16 cellular contexts compared by ENCODE assay signal in genomic region chr22:24514241-24515024, GRCh38. TPM values are rescaled to one million over a fixed set of nuclear protein-coding genes. Genes with fewer than 3 reads are reported as not detected.
A peak's percentile ranks its signal among the peaks of the same experiment; 100 is the strongest.
DNase-seq lines count a peak whose midpoint lies in the region; ATAC-seq, FAIRE-seq and TF ChIP-seq lines count a peak whose summit lies in the region.
"Had no signal": no experiment of that assay in that cellular context is flagged by ENCODE, and none has a peak within 500 bp of the region (broad histone marks: within the 10 kb centered on the region; RNA-seq: fewer than 3 reads in every experiment).

No MANE protein-coding gene starts in this region.

- TF ChIP-seq POLR2A in H1 (IDR thresholded peaks at IDR 0.05; ENCODE audit: control extremely low read depth in 1 of 2, low read depth in 2 of 2, low read length in 2 of 2) (no peak), transverse colon (IDR thresholded peaks at IDR 0.05) (no peak), uterus (IDR thresholded peaks at IDR 0.05) (no peak)

- no peaks in the 10 kb centered on the region for H3K36me3 Mint-ChIP-seq in T-helper 2 cell treated with Interferon-gamma antibody and Interleukin-4, amounts not matched to agents 5 μg/mL and 100 μg/mL, for 36 hours (ENCODE audit: low read depth)
- H3K36me3 Mint-ChIP-seq: activated naive CD8-positive, alpha-beta T cell treated with anti-CD3 and anti-CD28 coated beads for 36 hours had no signal

- no peaks in the 10 kb centered on the region for H3K9me3 ChIP-seq in H1 (ENCODE audit: insufficient read depth in 2 of 2, low read depth in 1 of 2, low read length in 1 of 2)
- no peaks in the 10 kb centered on the region for H3K9me3 ChIP-seq in transverse colon
- H3K9me3 ChIP-seq in uterus = no peaks in the 10 kb centered on the region

- no peak for FAIRE-seq in H1 (lab: Jason Lieb, UNC)

- H3K79me1 ChIP-seq in H1 (ENCODE audit: low read depth, low read length) = no peaks in the 10 kb centered on the region

- no peaks in the 10 kb centered on the region for H3K36me3 ChIP-seq in H1 (ENCODE audit: control insufficient read depth in 2 of 4, insufficient read depth in 4 of 4, low read length in 3 of 4)
- no peaks in the 10 kb centered on the region for H3K36me3 ChIP-seq in transverse colon
- H3K36me3 ChIP-seq in uterus = no peaks in the 10 kb centered on the region
- H3K36me3 ChIP-seq: cardiac muscle cell had no signal

- peaks cover 4% of the 10 kb centered on the region for H3K27me3 Mint-ChIP-seq in T-helper 2 cell treated with Interferon-gamma antibody and Interleukin-4, amounts not matched to agents 5 μg/mL and 100 μg/mL, for 36 hours (ENCODE audit: low read depth)

- no peak overlapping the region for H3K14ac ChIP-seq in H1 (ENCODE audit: insufficient read length)

- WGBS in H1 (ENCODE audit: extremely low coverage in 1 of 2, insufficient coverage in 1 of 2, insufficient read length in 1 of 2, insufficient replicate concordance in 2 of 2, low coverage in 1 of 2, low lambda C conversion rate in 2 of 2, missing lambda C conversion rate in 1 of 2), 2 experiments = 91% methylated on average over 14 of the region's 14 CpGs; no CpG with 5 or more reads in 1 of the 2 experiments
- WGBS in transverse colon (ENCODE audit: low coverage in 1 of 2), 2 donors = 60% methylated on average over 14 of the region's 14 CpGs; no CpG with 5 or more reads in 1 of the 2 donors

- peak overlapping the region; percentile 31; the same call in 1 of the 2 replicates for H2BK12ac ChIP-seq in H1 (ENCODE audit: low read depth, low read length)

- no peaks in the 10 kb centered on the region for H3K27me3 ChIP-seq in H1 (replicated peaks in 1 of 4; ENCODE audit: control insufficient read depth in 3 of 4, extremely low read depth in 1 of 4, insufficient read depth in 3 of 4, low read length in 3 of 4)
- no peaks in the 10 kb centered on the region for H3K27me3 ChIP-seq in transverse colon
- no peaks in the 10 kb centered on the region for H3K27me3 ChIP-seq in uterus
- H3K27me3 ChIP-seq: cardiac muscle cell had no signal

- H4K91ac ChIP-seq in H1 (replicated peaks; ENCODE audit: insufficient read length, low read length) = no peak overlapping the region

- no peaks in the 10 kb centered on the region; the same call in 1 of the 2 replicates for H3K23me2 ChIP-seq in H1 (ENCODE audit: low read depth, low read length)

- H3K4ac ChIP-seq in H1 (replicated peaks; ENCODE audit: insufficient read length, low read depth, low read length) = no peak overlapping the region

- H3K27ac Mint-ChIP-seq in T-helper 2 cell treated with Interferon-gamma antibody and Interleukin-4, amounts not matched to agents 5 μg/mL and 100 μg/mL, for 36 hours = no peak overlapping the region
- H3K27ac Mint-ChIP-seq: activated naive CD8-positive, alpha-beta T cell treated with anti-CD3 and anti-CD28 coated beads for 36 hours had no signal

- no peaks in the 10 kb centered on the region for H4K20me1 ChIP-seq in H1 (replicated peaks in 1 of 2; ENCODE audit: control insufficient read depth in 1 of 2, insufficient read depth in 2 of 2, low read length in 2 of 2)

- no peak overlapping the region for H2AFZ ChIP-seq in H1 (ENCODE audit: low read length)
- H2AFZ ChIP-seq: PC-9 had no signal

- TF ChIP-seq EP300 in H1 (IDR thresholded peaks at IDR 0.05; ENCODE audit: borderline replicate concordance in 1 of 2, low read depth in 2 of 2, low read length in 2 of 2) (no peak), transverse colon (IDR thresholded peaks at IDR 0.05; ENCODE audit: low read depth) (no peak)

- no peak overlapping the region for H3K56ac ChIP-seq in H1 (replicated peaks; ENCODE audit: insufficient read length, low read depth, low read length)

- no peak for ATAC-seq in GM19351 (IDR thresholded peaks at IDR 0.05; ENCODE audit: unreplicated experiment)

- H2BK5ac ChIP-seq in H1 (ENCODE audit: low read depth, low read length) = no peak overlapping the region

- H4K8ac ChIP-seq in H1 (ENCODE audit: extremely low read depth, insufficient read depth, low read length) = peak overlapping the region; percentile 75; the same call in 1 of the 2 replicates

- TF ChIP-seq RAD21 in H1 (IDR thresholded peaks at IDR 0.05 in 1 of 2, conservative IDR thresholded peaks at IDR 0.05 in 1 of 2; ENCODE audit: low read depth in 2 of 2, low read length in 2 of 2) = no peak

- 0 out of 2 replicates have a peak overlapping the region, but pooled peaks have one; percentile 21 for H2BK15ac ChIP-seq in H1 (ENCODE audit: low read length)

- no peak overlapping the region for H3K4me3 Mint-ChIP-seq in T-helper 2 cell treated with Interferon-gamma antibody and Interleukin-4, amounts not matched to agents 5 μg/mL and 100 μg/mL, for 36 hours
- H3K4me3 Mint-ChIP-seq: activated naive CD8-positive, alpha-beta T cell treated with anti-CD3 and anti-CD28 coated beads for 36 hours had no signal

- H4K5ac ChIP-seq in H1 (ENCODE audit: insufficient read length, low read depth, low read length) = no peak overlapping the region

- in situ Hi-C loops in transverse colon (cut with MboI; ENCODE audit: low pct_ligation_motif_present in 1 of 4, low pct_unique_long_range_greater_than_20kb in 1 of 4, low sequenced_read_pairs in 3 of 4) = no loop called here

- H3K4me2 ChIP-seq in H1 (ENCODE audit: insufficient read depth in 1 of 2, low read depth in 2 of 2, low read length in 2 of 2) = no peak overlapping the region
- H3K4me2 ChIP-seq: PC-9 had no signal

- H2BK20ac ChIP-seq in H1 (ENCODE audit: low read length) = peak overlapping the region; percentile 73; the same call in 1 of the 2 replicates

- H3K4me3 ChIP-seq in H1 (ENCODE audit: extremely low read depth in 1 of 4, insufficient read depth in 2 of 4, low read depth in 3 of 4, low read length in 4 of 4) (no peak overlapping the region), transverse colon (no peak overlapping the region), uterus (no peak overlapping the region)
- H3K4me3 ChIP-seq: cardiac muscle cell, PC-9 had no signal

- no peak overlapping the region for H3K23ac ChIP-seq in H1 (ENCODE audit: insufficient read length)

- no peak overlapping the region; the same call in 1 of the 2 replicates for H2AK5ac ChIP-seq in H1 (ENCODE audit: low read depth, low read length)

- CTCF ChIA-PET in H1 (lab: Charles Lee; ENCODE audit: partially characterized antibody) = interaction anchor here (0.9 to 7.4 kb wide), 4 partner anchors 10 to 92 kb away, joined by 3 to 48 read pairs (median 5); no protein-coding TSS in a partner anchor

- peak; percentile 16 for DNase-seq in T-helper 2 cell treated with Interferon-gamma antibody and Interleukin-4, amounts not matched to agents 5 μg/mL and 100 μg/mL, for 36 hours (ENCODE audit: low spot score)
- DNase-seq in T-helper 2 cell (no peak), NCI-H2171 (lab: John Stamatoyannopoulos, UW) (peak; percentile 3), H1 (ENCODE audit: low read depth in 1 of 2, low spot score in 2 of 2) (no peak), transverse colon (peak; percentile 25), uterus (no peak)
- DNase-seq in activated naive CD4-positive, alpha-beta T cell treated with Interleukin-2 at 50 U/mL for 16 hours = no peak
- DNase-seq: activated naive CD8-positive, alpha-beta T cell treated with anti-CD3 and anti-CD28 coated beads for 36 hours; Calu3; effector CD8-positive, alpha-beta T cell; kidney glomerular epithelial cell; NCI-H446; PC-9; stimulated activated CD4-positive, alpha-beta T cell treated with anti-CD3 and anti-CD28 coated beads, Interleukin-12 subunit alpha, Interleukin-12 subunit beta, amount 100 ng/mL, for 4 hours had no signal

- H3K27ac ChIP-seq in H1 (ENCODE audit: low read depth, low read length) = no peak overlapping the region
- no peak overlapping the region for H3K27ac ChIP-seq in transverse colon
- H3K27ac ChIP-seq in uterus = no peak overlapping the region
- H3K27ac ChIP-seq: cardiac muscle cell, PC-9 had no signal

- no peak overlapping the region for H2BK120ac ChIP-seq in H1 (replicated peaks; ENCODE audit: low read depth, low read length)

- H3K18ac ChIP-seq in H1 (ENCODE audit: extremely low read depth, low read length) = no peak overlapping the region

- H3K4me1 ChIP-seq in H1 (replicated peaks in 1 of 4; ENCODE audit: control insufficient read depth in 3 of 4, insufficient read depth in 4 of 4, low read length in 3 of 4) (peaks cover 0 to 6% (median 1%) of the 10 kb centered on the region in 4 experiments; a peak in 2 of 7 replicates), transverse colon (peaks cover 4 to 31% (median 24%) of the 10 kb centered on the region in 4 donors), uterus (no peaks in the 10 kb centered on the region)

- intact Hi-C loops in transverse colon (cut with DNase I; ENCODE audit: low total_unique reads) = no loop called here
- intact Hi-C loops in uterus (cut with DNase I; ENCODE audit: low total_unique reads) = no loop called here

- no peak for TF ChIP-seq CTCF in H1 (IDR thresholded peaks at IDR 0.05; ENCODE audit: control extremely low read depth in 1 of 3, insufficient read depth in 1 of 3, low read depth in 1 of 3, low read length in 3 of 3)
- no peak for TF ChIP-seq CTCF in transverse colon (IDR thresholded peaks at IDR 0.05)
- TF ChIP-seq CTCF in uterus (IDR thresholded peaks at IDR 0.05) = no peak

- H3K4me1 Mint-ChIP-seq in T-helper 2 cell treated with Interferon-gamma antibody and Interleukin-4, amounts not matched to agents 5 μg/mL and 100 μg/mL, for 36 hours (ENCODE audit: low read depth) = peaks cover 20% of the 10 kb centered on the region

- no peaks in the 10 kb centered on the region for H3K79me2 ChIP-seq in H1 (ENCODE audit: control insufficient read depth in 1 of 2, insufficient read depth in 2 of 2, low read length in 2 of 2)

- no peaks in the 10 kb centered on the region for H3K9me3 Mint-ChIP-seq in T-helper 2 cell treated with Interferon-gamma antibody and Interleukin-4, amounts not matched to agents 5 μg/mL and 100 μg/mL, for 36 hours
- H3K9me3 Mint-ChIP-seq: activated naive CD8-positive, alpha-beta T cell treated with anti-CD3 and anti-CD28 coated beads for 36 hours had no signal

- H3K9ac ChIP-seq in H1 (replicated peaks in 1 of 4; ENCODE audit: extremely low read depth in 1 of 4, low read depth in 3 of 4, low read length in 3 of 4) = no peak overlapping the region

- POLR2A ChIA-PET in H1 (lab: Charles Lee; ENCODE audit: partially characterized antibody) = no interaction called here

RNA-seq across cellular contexts. Expression of gene UPB1, which starts 19.3 kb away (rescaled TPM):
- total RNA-seq in H1 (2021; fragmentation: NEBNext Ultra II Directional; extraction: Animal tissue kit (Norgen Biotek cat#: 25700)) = not detected in 2 replicates
- polyA plus RNA-seq in H1 (2011; rRNA removed) = 0.05 and 0.09 TPM in 2 replicates
- 0.26 TPM for polyA plus RNA-seq in H1 (2011; cell fraction: cytosol; rRNA removed)
- 0.36 TPM for polyA plus RNA-seq in H1 (2011; cell fraction: nucleus; rRNA removed)
- 0.06 to 0.17 TPM (median 0.12 TPM) in 4 replicates for polyA plus RNA-seq in H1 (2012, experiment 1 of 2)
- not detected for polyA plus RNA-seq in H1 (2012, experiment 2 of 2)
- polyA plus RNA-seq in H1 (2013, experiment 1 of 2) = 0.04 TPM
- polyA plus RNA-seq in H1 (2013, experiment 2 of 2) = 0.06 TPM
- polyA minus RNA-seq in H1 (2011; rRNA and poly(A)+ RNA removed) = 0.16 TPM in 1 of 2 replicates, not detected in the other
- polyA minus RNA-seq in H1 (2011; cell fraction: cytosol; rRNA and poly(A)+ RNA removed) = not detected
- polyA minus RNA-seq in H1 (2011; cell fraction: nucleus; rRNA and poly(A)+ RNA removed) = 0.50 TPM
- under 1 TPM in 1 of 4 donors, not detected in 3; 0.32 TPM for total RNA-seq in transverse colon
- total RNA-seq in uterus = 1 to 10 TPM in 1 of 4 donors, under 1 TPM in 1, not detected in 2; 0.83 to 2.7 TPM

RNA-seq across cellular contexts. Expression of gene GUCD1, which starts 40.5 kb away (rescaled TPM):
- total RNA-seq in H1 (2021; fragmentation: NEBNext Ultra II Directional; extraction: Animal tissue kit (Norgen Biotek cat#: 25700)) = 74.3 and 85.2 TPM in 2 replicates
- 128 and 135 TPM in 2 replicates for polyA plus RNA-seq in H1 (2011; rRNA removed)
- 100 TPM for polyA plus RNA-seq in H1 (2011; cell fraction: cytosol; rRNA removed)
- polyA plus RNA-seq in H1 (2011; cell fraction: nucleus; rRNA removed) = 98.6 TPM
- polyA plus RNA-seq in H1 (2012, experiment 1 of 2) = 70.9 to 98.5 TPM (median 87.2 TPM) in 4 replicates
- 95.0 TPM for polyA plus RNA-seq in H1 (2012, experiment 2 of 2)
- 47.8 TPM for polyA plus RNA-seq in H1 (2013, experiment 1 of 2)
- 47.2 TPM for polyA plus RNA-seq in H1 (2013, experiment 2 of 2)
- 129 and 150 TPM in 2 replicates for polyA minus RNA-seq in H1 (2011; rRNA and poly(A)+ RNA removed)
- 79.6 TPM for polyA minus RNA-seq in H1 (2011; cell fraction: cytosol; rRNA and poly(A)+ RNA removed)
- 67.6 TPM for polyA minus RNA-seq in H1 (2011; cell fraction: nucleus; rRNA and poly(A)+ RNA removed)
- total RNA-seq in transverse colon = 100 to 1,000 TPM in 3 of 4 donors, 10 to 100 TPM in 1; 56.7 to 498 (median 277) TPM
- 10 to 100 TPM; 26.4 to 68.2 (median 44.9) TPM for total RNA-seq in uterus

RNA-seq across cellular contexts. Expression of gene SNRPD3, which starts 41.4 kb away (rescaled TPM):
- 200 TPM in 2 replicates for total RNA-seq in H1 (2021; fragmentation: NEBNext Ultra II Directional; extraction: Animal tissue kit (Norgen Biotek cat#: 25700))
- 258 and 455 TPM in 2 replicates for polyA plus RNA-seq in H1 (2011; rRNA removed)
- 394 TPM for polyA plus RNA-seq in H1 (2011; cell fraction: cytosol; rRNA removed)
- polyA plus RNA-seq in H1 (2011; cell fraction: nucleus; rRNA removed) = 159 TPM
- 341 to 525 TPM (median 423 TPM) in 4 replicates for polyA plus RNA-seq in H1 (2012, experiment 1 of 2)
- 66.4 TPM for polyA plus RNA-seq in H1 (2012, experiment 2 of 2)
- polyA plus RNA-seq in H1 (2013, experiment 1 of 2) = 141 TPM
- polyA plus RNA-seq in H1 (2013, experiment 2 of 2) = 143 TPM
- polyA minus RNA-seq in H1 (2011; rRNA and poly(A)+ RNA removed) = 289 and 329 TPM in 2 replicates
- 131 TPM for polyA minus RNA-seq in H1 (2011; cell fraction: cytosol; rRNA and poly(A)+ RNA removed)
- 174 TPM for polyA minus RNA-seq in H1 (2011; cell fraction: nucleus; rRNA and poly(A)+ RNA removed)
- total RNA-seq in transverse colon = 100 to 1,000 TPM in 2 of 4 donors, 10 to 100 TPM in 2; 21.3 to 127 (median 93.8) TPM
- 100 to 1,000 TPM in 2 of 4 donors, 10 to 100 TPM in 2; 42.6 to 189 (median 85.1) TPM for total RNA-seq in uterus

Comparison
In these comparisons a context has a peak if more than half of its experiments do, and no peak if none do; other contexts are left out.
1. DNase-seq: peak in T-helper 2 cell treated with Interferon-gamma antibody and Interleukin-4, amounts not matched to agents 5 μg/mL and 100 μg/mL, for 36 hours (single experiment), NCI-H2171 (single experiment) and transverse colon (single experiment); none in T-helper 2 cell (0 of 5), H1 (0 of 2), activated naive CD4-positive, alpha-beta T cell treated with Interleukin-2 at 50 U/mL for 16 hours (single experiment) and uterus (0 of 2).